In genomic region chr11:93783767-93784151, GRCh38 we compare ENCODE assay signal across 8 cellular contexts. TPM values are rescaled to one million over a fixed set of nuclear protein-coding genes. Genes with fewer than 3 reads are reported as not detected.
DNase-seq lines count a peak whose midpoint lies in the region; ATAC-seq and TF ChIP-seq lines count a peak whose summit lies in the region.

No MANE protein-coding gene starts in this region.

- 0% methylated on average over 11 of the region's 11 CpGs for WGBS in prostate gland

- peak overlapping the region; percentile 100 for H3K9ac ChIP-seq in SK-N-MC (ENCODE audit: insufficient read length)

- H3K4me3 ChIP-seq in SK-N-MC (peak overlapping the region; percentile 90), fibroblast of pulmonary artery (replicated peaks; ENCODE audit: low read depth, low read length) (peak overlapping the region; percentile 93), prostate gland (peak overlapping the region; percentile 86 to 93)

- no peak for TF ChIP-seq POLR2A in prostate gland (IDR thresholded peaks at IDR 0.05)

- H3K9me3 ChIP-seq in SK-N-MC (ENCODE audit: low read depth, low read length), result no peaks in the 10 kb centered on the region
- no peaks in the 10 kb centered on the region for H3K9me3 ChIP-seq in prostate gland

- H3K36me3 ChIP-seq in SK-N-MC (ENCODE audit: insufficient read depth, low read length), result peaks cover 28% of the 10 kb centered on the region
- H3K36me3 ChIP-seq in prostate gland, result no peaks in the 10 kb centered on the region

- no peaks in the 10 kb centered on the region for H3K27me3 ChIP-seq in prostate gland (replicated peaks; ENCODE audit: insufficient read depth)

- ATAC-seq in GM18907 (IDR thresholded peaks at IDR 0.05; ENCODE audit: unreplicated experiment), result peak; percentile 56
- peak; percentile 41 for ATAC-seq in HG02840 (IDR thresholded peaks at IDR 0.05; ENCODE audit: low FRiP score, unreplicated experiment)

- peaks cover 10% of the 10 kb centered on the region for H3K4me1 ChIP-seq in prostate gland (replicated peaks)

- DNase-seq in SK-N-MC (ENCODE audit: low read depth, low spot score) (no peak), fibroblast of pulmonary artery (ENCODE audit: low read depth) (no peak), prostate gland (ENCODE audit: low spot score) (no peak), NCI-H2029 treated with DMSO at 0.1 percent for 48 hours (lab: John Stamatoyannopoulos, UW) (no peak), NCI-H1417 (lab: John Stamatoyannopoulos, UW) (no peak), NCI-H1092 (lab: John Stamatoyannopoulos, UW) (no peak)

- TF ChIP-seq CTCF in fibroblast of pulmonary artery (IDR thresholded peaks at IDR 0.05; ENCODE audit: low read length, missing control alignments) (no peak), prostate gland (IDR thresholded peaks at IDR 0.05) (no peak)

- H3K27ac ChIP-seq in SK-N-MC, result peak overlapping the region; percentile 52; the same call in 1 of the 2 replicates
- peak overlapping the region; percentile 92 to 96 for H3K27ac ChIP-seq in prostate gland

- intact Hi-C loops in prostate gland (cut with DNase I), result loop anchor here (5.0 to 10.0 kb wide), 2 partner anchors 41 to 119 kb away; partner anchors contain the start of genes C11orf54, CEP295 and TAF1D

RNA-seq across cellular contexts. Expression of gene MED17, which starts 0.3 kb away (rescaled TPM):
- total RNA-seq in prostate gland, result 10 to 100 TPM; 22.4 to 31.4 TPM

RNA-seq across cellular contexts. Expression of gene C11orf54, which starts 42.3 kb away (rescaled TPM):
- 10 to 100 TPM; 43.8 to 72.8 TPM for total RNA-seq in prostate gland

RNA-seq across cellular contexts. Expression of gene TAF1D, which starts 42.5 kb away (rescaled TPM):
- 10 to 100 TPM; 39.3 to 53.0 TPM for total RNA-seq in prostate gland
